8 cellular contexts compared by ENCODE assay signal in the genomic region with DNA sequence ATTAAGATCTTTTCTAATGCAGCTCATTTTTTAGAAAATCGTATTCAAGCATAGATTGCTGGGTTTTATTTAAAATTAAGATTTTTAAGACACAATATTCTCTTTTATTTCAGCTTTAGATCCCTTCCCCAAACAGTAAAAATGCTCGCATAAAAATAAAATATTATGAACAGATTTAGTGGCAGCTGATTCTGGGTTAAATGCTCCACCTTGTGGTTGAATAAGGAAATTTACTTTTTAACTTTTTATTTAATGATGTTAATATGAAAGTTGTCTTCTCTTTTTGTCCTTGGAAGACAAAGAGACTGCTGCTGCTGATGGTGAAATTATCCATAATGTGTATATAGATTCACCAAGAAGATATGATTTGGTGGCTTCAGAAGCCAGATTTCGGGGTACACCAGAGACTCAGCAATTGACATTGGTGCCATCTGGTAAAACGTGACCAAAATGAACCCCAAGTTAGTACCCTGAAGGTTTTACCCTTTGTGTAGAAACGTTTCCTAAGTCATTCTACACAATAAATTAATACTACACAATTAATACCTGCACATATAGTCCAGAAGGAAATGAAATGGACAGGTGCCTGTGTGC.
DNase-seq lines count a peak whose midpoint lies in the region; ATAC-seq and TF ChIP-seq lines count a peak whose summit lies in the region.

No MANE protein-coding gene starts in this region.

- POLR2A ChIA-PET in BJ (lab: Charles Lee): interaction anchor here (0.6 kb wide), 1 partner anchor 115 kb away, joined by 4 read pairs; no protein-coding TSS in a partner anchor

- TF ChIP-seq CTCF in BJ (IDR thresholded peaks at IDR 0.05; ENCODE audit: insufficient read depth, low read depth, low read length) (peak; percentile 54), WI38 (IDR thresholded peaks at IDR 0.05; ENCODE audit: low read depth, low read length) (peak; percentile 3; the same call in 1 of the 2 replicates)

- ATAC-seq in left lobe of liver (peak; percentile 45), GM18907 (IDR thresholded peaks at IDR 0.05; ENCODE audit: unreplicated experiment) (no peak), aorta (ENCODE audit: low FRiP score) (no peak), GM19035 (IDR thresholded peaks at IDR 0.05; ENCODE audit: unreplicated experiment) (no peak)

- H3K4me1 ChIP-seq in aorta (ENCODE audit: control insufficient read depth in 1 of 2, insufficient read depth in 2 of 2, low read length in 2 of 2): no peaks in the 10 kb centered on the region

- H3K27me3 ChIP-seq in BJ (ENCODE audit: control insufficient read depth, insufficient read depth, low read length): no peaks in the 10 kb centered on the region
- no peaks in the 10 kb centered on the region for H3K27me3 ChIP-seq in aorta (ENCODE audit: control insufficient read depth in 1 of 2, insufficient read depth in 2 of 2, low read length in 1 of 2)

- CTCF ChIA-PET in BJ (lab: Yijun Ruan, JAX): interaction anchor here (0.7 to 2.6 kb wide), 18 partner anchors 9 to 1110 kb away, joined by 3 to 22 read pairs (median 4); partner anchors contain the start of gene APP

- 15 to 16% methylated on average over 5 of the region's 5 CpGs for WGBS in aorta, 2 donors

- H3K9me3 ChIP-seq in aorta (ENCODE audit: control insufficient read depth, low read length): no peaks in the 10 kb centered on the region

- H3K4me3 ChIP-seq in BJ (ENCODE audit: low read depth, low read length): no peak overlapping the region
- H3K4me3 ChIP-seq in Jurkat, Clone E6-1 (ENCODE audit: low read length): no peak overlapping the region
- no peak overlapping the region for H3K4me3 ChIP-seq in WI38 (ENCODE audit: low read depth, low read length)
- H3K4me3 ChIP-seq in aorta (ENCODE audit: low read length in 2 of 2): no peak overlapping the region

- DNase-seq in BJ (ENCODE audit: low read depth) (no peak), left lobe of liver (ENCODE audit: low spot score) (no peak), NCI-H187 (lab: John Stamatoyannopoulos, UW) (no peak), aorta (no peak)
- peak; percentile 6 for DNase-seq in Jurkat, Clone E6-1 (ENCODE audit: low read depth, low spot score)

- H3K36me3 ChIP-seq in BJ (ENCODE audit: control insufficient read depth, insufficient read depth, low read length) (no peaks in the 10 kb centered on the region), aorta (ENCODE audit: control insufficient read depth in 1 of 2, insufficient read depth in 2 of 2, low read length in 1 of 2) (no peaks in the 10 kb centered on the region)

- H3K27ac ChIP-seq in aorta (ENCODE audit: low read depth in 1 of 2, low read length in 2 of 2): no peak overlapping the region

- intact Hi-C loops in aorta (cut with DNase I): loop anchor here (5.0 to 10.0 kb wide), 2 partner anchors 832 to 835 kb away; no protein-coding TSS in a partner anchor
